In the genomic region with DNA sequence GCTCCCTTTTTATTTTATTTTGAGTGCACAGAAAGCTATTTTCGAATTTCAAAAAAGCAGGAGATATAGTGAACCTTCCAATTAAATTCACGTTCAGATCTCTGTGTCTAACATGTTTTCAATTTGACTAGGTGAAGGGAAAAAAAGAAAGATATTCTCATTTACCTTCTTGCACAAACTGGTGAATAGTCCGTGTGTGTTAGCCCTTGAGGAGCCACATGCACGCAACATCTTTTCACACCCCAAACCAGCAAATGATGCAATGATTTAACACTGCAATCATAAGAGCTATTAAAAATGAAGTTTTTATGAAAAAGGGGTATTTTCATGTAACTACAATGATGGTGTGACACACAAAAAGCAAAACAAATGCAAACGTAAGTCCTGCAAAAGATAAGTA, we compare ENCODE assay signal across 31 cellular contexts.
"Had no signal": no experiment of that assay in that cellular context is flagged by ENCODE, and none has a peak within 500 bp of the region (broad histone marks: within the 10 kb centered on the region; RNA-seq: fewer than 3 reads in every experiment).

No MANE protein-coding gene starts in this region.

- H3K27me3 ChIP-seq: MG63, Peyer's patch, SJSA1 had no signal

- ATAC-seq: PC-3 had no signal

- H3K4me3 ChIP-seq: MG63, Peyer's patch, SJSA1 had no signal

- DNase-seq: Karpas-422, KBM-7, MG63, NCI-H1048, NCI-H1092 treated with DMSO at 0.1 percent for 48 hours, NCI-H1105 treated with DMSO at 0.1 percent for 48 hours, NCI-H1436, NCI-H146, NCI-H1694, NCI-H187, NCI-H1930, NCI-H2029 treated with DMSO at 0.1 percent for 48 hours, NCI-H2081 treated with DMSO at 0.1 percent for 48 hours, NCI-H2107, NCI-H2171, NCI-H226, NCI-H446 treated with DMSO at 0.1 percent for 48 hours, NCI-H510A, NCI-H524, NCI-H526, NCI-H82, OCI-M1, PC-3, Peyer's patch, Right ventricle myocardium superior, RPMI8226, SHP77 treated with DMSO at 0.1 percent for 48 hours, SK-N-SH, SW 1271 had no signal

- H3K36me3 ChIP-seq: MG63, Peyer's patch, SJSA1 had no signal

- H3K9me3 ChIP-seq: MG63, Peyer's patch, SJSA1, SK-N-SH had no signal

- H3K4me1 ChIP-seq: Peyer's patch had no signal

- H3K27ac ChIP-seq: KMS-11, Peyer's patch, SJSA1 had no signal
